In the genomic region with DNA sequence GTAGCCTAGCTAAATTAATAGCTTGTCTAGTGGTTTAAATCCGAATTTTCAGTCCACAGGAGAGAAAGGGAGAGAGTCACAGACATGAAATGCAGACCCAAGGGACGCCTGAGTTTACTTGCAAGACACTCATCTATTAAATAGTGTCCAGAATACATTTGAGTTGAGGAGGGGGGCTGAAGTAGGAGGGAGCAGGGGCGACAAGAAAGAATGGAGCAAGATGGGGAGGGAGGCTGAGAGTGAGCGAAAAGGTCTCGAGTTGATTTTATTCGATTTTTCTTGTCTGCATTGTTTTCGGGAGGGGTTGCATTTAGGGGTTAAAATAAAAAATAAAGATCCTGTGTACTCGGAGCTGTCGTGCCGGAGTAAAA, we compare ENCODE assay signal across 2 cellular contexts.
A peak's percentile ranks its signal among the peaks of the same experiment; 100 is the strongest.
TF ChIP-seq lines count a peak whose summit lies in the region.

No MANE protein-coding gene starts in this region.

TF ChIP-seq in HEK293, 187 proteins besides CTCF, POLR2A, EP300 and RAD21:
- TF ChIP-seq ZNF211 (tag by site-specific recombination; IDR thresholded peaks at IDR 0.05; ENCODE audit: low read depth) (no peak), PRDM1 (tag by site-specific recombination; IDR thresholded peaks at IDR 0.05) (0 out of 2 replicates have a peak, but pooled peaks have one; percentile 32), ZNF354C (tag by site-specific recombination; IDR thresholded peaks at IDR 0.05; ENCODE audit: borderline replicate concordance, low read depth) (no peak), ZNF544 (tag by site-specific recombination; IDR thresholded peaks at IDR 0.05) (no peak), ZBTB17 (tag by site-specific recombination; IDR thresholded peaks at IDR 0.05) (peak; percentile 82), ZNF416 (tag by site-specific recombination; IDR thresholded peaks at IDR 0.05) (no peak), ZNF560 (tag by site-specific recombination; IDR thresholded peaks at IDR 0.05; ENCODE audit: borderline replicate concordance) (no peak), ZNF777 (tag by site-specific recombination; IDR thresholded peaks at IDR 0.05; ENCODE audit: borderline replicate concordance) (no peak), ZFP37 (tag by site-specific recombination; IDR thresholded peaks at IDR 0.05) (no peak), RBAK (tag by site-specific recombination; IDR thresholded peaks at IDR 0.05) (no peak), ZNF23 (tag by site-specific recombination; IDR thresholded peaks at IDR 0.05; ENCODE audit: borderline replicate concordance) (no peak), ZNF394 (tag by site-specific recombination; IDR thresholded peaks at IDR 0.05; ENCODE audit: borderline replicate concordance) (no peak), ZNF16 (tag by site-specific recombination; IDR thresholded peaks at IDR 0.05; ENCODE audit: low read depth) (no peak), ZNF701 (tag by site-specific recombination; IDR thresholded peaks at IDR 0.05) (no peak), ZNF621 (tag by site-specific recombination; IDR thresholded peaks at IDR 0.05) (no peak), ZNF350 (tag by site-specific recombination; IDR thresholded peaks at IDR 0.05) (no peak), ZNF510 (tag by site-specific recombination; IDR thresholded peaks at IDR 0.05; ENCODE audit: insufficient replicate concordance) (no peak), SCRT1 (tag by site-specific recombination; IDR thresholded peaks at IDR 0.05; ENCODE audit: borderline replicate concordance) (no peak)
- TF ChIP-seq, protein P1, sequence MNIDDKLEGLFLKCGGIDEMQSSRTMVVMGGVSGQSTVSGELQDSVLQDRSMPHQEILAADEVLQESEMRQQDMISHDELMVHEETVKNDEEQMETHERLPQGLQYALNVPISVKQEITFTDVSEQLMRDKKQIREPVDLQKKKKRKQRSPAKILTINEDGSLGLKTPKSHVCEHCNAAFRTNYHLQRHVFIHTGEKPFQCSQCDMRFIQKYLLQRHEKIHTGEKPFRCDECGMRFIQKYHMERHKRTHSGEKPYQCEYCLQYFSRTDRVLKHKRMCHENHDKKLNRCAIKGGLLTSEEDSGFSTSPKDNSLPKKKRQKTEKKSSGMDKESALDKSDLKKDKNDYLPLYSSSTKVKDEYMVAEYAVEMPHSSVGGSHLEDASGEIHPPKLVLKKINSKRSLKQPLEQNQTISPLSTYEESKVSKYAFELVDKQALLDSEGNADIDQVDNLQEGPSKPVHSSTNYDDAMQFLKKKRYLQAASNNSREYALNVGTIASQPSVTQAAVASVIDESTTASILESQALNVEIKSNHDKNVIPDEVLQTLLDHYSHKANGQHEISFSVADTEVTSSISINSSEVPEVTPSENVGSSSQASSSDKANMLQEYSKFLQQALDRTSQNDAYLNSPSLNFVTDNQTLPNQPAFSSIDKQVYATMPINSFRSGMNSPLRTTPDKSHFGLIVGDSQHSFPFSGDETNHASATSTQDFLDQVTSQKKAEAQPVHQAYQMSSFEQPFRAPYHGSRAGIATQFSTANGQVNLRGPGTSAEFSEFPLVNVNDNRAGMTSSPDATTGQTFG (tag by site-specific recombination; IDR thresholded peaks at IDR 0.05; ENCODE audit: borderline replicate concordance) = no peak
- TF ChIP-seq, protein P2, sequence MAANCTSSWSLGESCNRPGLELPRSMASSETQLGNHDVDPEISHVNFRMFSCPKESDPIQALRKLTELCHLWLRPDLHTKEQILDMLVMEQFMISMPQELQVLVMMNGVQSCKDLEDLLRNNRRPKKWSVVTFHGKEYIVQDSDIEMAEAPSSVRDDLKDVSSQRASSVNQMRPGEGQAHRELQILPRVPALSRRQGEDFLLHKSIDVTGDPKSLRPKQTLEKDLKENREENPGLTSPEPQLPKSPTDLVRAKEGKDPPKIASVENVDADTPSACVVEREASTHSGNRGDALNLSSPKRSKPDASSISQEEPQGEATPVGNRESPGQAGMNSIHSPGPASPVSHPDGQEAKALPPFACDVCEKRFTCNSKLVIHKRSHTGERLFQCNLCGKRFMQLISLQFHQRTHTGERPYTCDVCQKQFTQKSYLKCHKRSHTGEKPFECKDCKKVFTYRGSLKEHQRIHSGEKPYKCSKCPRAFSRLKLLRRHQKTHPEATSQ (tag by site-specific recombination; IDR thresholded peaks at IDR 0.05) = no peak
- TF ChIP-seq, protein P3, sequence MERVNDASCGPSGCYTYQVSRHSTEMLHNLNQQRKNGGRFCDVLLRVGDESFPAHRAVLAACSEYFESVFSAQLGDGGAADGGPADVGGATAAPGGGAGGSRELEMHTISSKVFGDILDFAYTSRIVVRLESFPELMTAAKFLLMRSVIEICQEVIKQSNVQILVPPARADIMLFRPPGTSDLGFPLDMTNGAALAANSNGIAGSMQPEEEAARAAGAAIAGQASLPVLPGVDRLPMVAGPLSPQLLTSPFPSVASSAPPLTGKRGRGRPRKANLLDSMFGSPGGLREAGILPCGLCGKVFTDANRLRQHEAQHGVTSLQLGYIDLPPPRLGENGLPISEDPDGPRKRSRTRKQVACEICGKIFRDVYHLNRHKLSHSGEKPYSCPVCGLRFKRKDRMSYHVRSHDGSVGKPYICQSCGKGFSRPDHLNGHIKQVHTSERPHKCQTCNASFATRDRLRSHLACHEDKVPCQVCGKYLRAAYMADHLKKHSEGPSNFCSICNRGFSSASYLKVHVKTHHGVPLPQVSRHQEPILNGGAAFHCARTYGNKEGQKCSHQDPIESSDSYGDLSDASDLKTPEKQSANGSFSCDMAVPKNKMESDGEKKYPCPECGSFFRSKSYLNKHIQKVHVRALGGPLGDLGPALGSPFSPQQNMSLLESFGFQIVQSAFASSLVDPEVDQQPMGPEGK (tag by site-specific recombination; IDR thresholded peaks at IDR 0.05) = peak; percentile 20; the same call in 1 of the 2 replicates
- TF ChIP-seq, protein P4, sequence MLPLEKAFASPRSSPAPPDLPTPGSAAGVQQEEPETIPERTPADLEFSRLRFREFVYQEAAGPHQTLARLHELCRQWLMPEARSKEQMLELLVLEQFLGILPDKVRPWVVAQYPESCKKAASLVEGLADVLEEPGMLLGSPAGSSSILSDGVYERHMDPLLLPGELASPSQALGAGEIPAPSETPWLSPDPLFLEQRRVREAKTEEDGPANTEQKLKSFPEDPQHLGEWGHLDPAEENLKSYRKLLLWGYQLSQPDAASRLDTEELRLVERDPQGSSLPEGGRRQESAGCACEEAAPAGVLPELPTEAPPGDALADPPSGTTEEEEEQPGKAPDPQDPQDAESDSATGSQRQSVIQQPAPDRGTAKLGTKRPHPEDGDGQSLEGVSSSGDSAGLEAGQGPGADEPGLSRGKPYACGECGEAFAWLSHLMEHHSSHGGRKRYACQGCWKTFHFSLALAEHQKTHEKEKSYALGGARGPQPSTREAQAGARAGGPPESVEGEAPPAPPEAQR (tag by site-specific recombination; IDR thresholded peaks at IDR 0.05) = no peak
- TF ChIP-seq, protein P5, sequence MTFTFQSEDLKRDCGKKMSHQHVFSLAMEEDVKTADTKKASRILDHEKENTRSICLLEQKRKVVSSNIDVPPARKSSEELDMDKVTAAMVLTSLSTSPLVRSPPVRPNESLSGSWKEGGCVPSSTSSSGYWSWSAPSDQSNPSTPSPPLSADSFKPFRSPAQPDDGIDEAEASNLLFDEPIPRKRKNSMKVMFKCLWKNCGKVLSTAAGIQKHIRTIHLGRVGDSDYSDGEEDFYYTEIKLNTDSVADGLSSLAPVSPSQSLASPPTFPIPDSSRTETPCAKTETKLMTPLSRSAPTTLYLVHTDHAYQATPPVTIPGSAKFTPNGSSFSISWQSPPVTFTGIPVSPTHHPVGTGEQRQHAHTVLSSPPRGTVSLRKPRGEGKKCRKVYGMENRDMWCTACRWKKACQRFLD (tag by site-specific recombination; IDR thresholded peaks at IDR 0.05) = no peak
TF ChIP-seq in HEK293: peak in this region for 3.

TF ChIP-seq in H1, 55 proteins besides CTCF, POLR2A, EP300 and RAD21:
- TF ChIP-seq RNF2 (IDR thresholded peaks at IDR 0.05; ENCODE audit: borderline replicate concordance, low read depth, low read length, missing control alignments, poor library complexity, severe bottlenecking) (peak; percentile 83), HDAC6 (IDR thresholded peaks at IDR 0.05; ENCODE audit: low read depth, low read length) (no peak)
